In the genomic region with DNA sequence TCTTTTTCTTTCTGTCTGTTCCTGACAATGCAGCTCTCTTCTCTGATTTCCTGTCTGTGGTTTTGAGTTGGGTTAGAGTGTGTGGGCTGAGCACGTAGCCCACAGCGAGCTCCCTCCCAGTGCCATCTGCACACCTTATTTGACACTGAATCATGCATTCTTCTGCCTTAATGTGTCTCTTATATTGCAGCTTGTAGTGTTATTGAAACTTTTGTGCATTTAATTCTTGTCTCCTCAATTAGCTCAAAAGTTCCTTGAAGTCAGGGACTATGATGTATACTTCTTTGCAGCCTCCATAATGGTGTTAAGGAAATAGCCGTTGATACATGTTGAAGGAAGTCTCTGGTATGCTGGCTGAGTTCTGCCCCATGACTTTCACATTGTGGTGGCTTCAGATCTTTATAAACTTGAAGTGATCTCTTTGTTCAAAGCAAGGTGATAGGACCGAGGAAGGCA, we compare ENCODE assay signal across 9 cellular contexts.
A peak's percentile ranks its signal among the peaks of the same experiment; 100 is the strongest.
DNase-seq lines count a peak whose midpoint lies in the region; ATAC-seq, FAIRE-seq and TF ChIP-seq lines count a peak whose summit lies in the region.
"Had no signal": no experiment of that assay in that cellular context is flagged by ENCODE, and none has a peak within 500 bp of the region (broad histone marks: within the 10 kb centered on the region; RNA-seq: fewer than 3 reads in every experiment).

No MANE protein-coding gene starts in this region.

- no peak for FAIRE-seq in frontal cortex (lab: Jason Lieb, UNC)

- H3K4me3 Mint-ChIP-seq in central memory CD8-positive, alpha-beta T cell: peak overlapping the region; percentile 42
- H3K4me3 Mint-ChIP-seq: brain had no signal

- H3F3A ChIP-seq in DOHH2 (ENCODE audit: control insufficient read depth, insufficient read depth): 0 out of 2 replicates have a peak, but pooled peaks cover 3% of the 10 kb centered on the region

- H3K36me3 ChIP-seq in DOHH2 (ENCODE audit: control insufficient read depth, low read length): 0 out of 2 replicates have a peak, but pooled peaks cover 5% of the 10 kb centered on the region

- H3K4me1 Mint-ChIP-seq in central memory CD8-positive, alpha-beta T cell: peaks cover 20% of the 10 kb centered on the region

- no peaks in the 10 kb centered on the region for H3K79me2 ChIP-seq in DOHH2 (ENCODE audit: control insufficient read depth, low read length)

- peak overlapping the region; percentile 74 for H3K27ac ChIP-seq in DOHH2 (ENCODE audit: low read depth, low read length)

- H3K9me3 Mint-ChIP-seq in central memory CD8-positive, alpha-beta T cell: no peaks in the 10 kb centered on the region

- peak; percentile 66 for ATAC-seq in GM21526 (IDR thresholded peaks at IDR 0.05; ENCODE audit: low FRiP score, unreplicated experiment)
- peak; percentile 64 for ATAC-seq in central memory CD8-positive, alpha-beta T cell (replicated peaks; ENCODE audit: extremely low read depth, poor library complexity, severe bottlenecking)

- no peaks in the 10 kb centered on the region for H3K36me3 Mint-ChIP-seq in central memory CD8-positive, alpha-beta T cell (ENCODE audit: insufficient read depth)
- H3K36me3 Mint-ChIP-seq: brain had no signal

- no peaks in the 10 kb centered on the region for H3K9me3 ChIP-seq in DOHH2 (ENCODE audit: control insufficient read depth, insufficient read depth, low read length)

- H3K27me3 ChIP-seq in DOHH2 (ENCODE audit: control insufficient read depth, low read length): no peaks in the 10 kb centered on the region

- H3K9me2 ChIP-seq in DOHH2 (replicated peaks; ENCODE audit: control insufficient read depth, low read length): no peaks in the 10 kb centered on the region

- DNase-seq in KG1 (lab: John Stamatoyannopoulos, UW) (peak; percentile 29), cortex of kidney (lab: John Stamatoyannopoulos, UW) (no peak), frontal cortex (ENCODE audit: low spot score in 2 of 2) (no peak), SW 1271 (lab: John Stamatoyannopoulos, UW) (no peak), foreskin melanocyte (no peak)
- no peak for DNase-seq in central memory CD8-positive, alpha-beta T cell (ENCODE audit: low spot score in 2 of 2)

- no peak overlapping the region for H3K27ac Mint-ChIP-seq in central memory CD8-positive, alpha-beta T cell (ENCODE audit: low read depth)
- H3K27ac Mint-ChIP-seq: brain had no signal

- H3K4me1 ChIP-seq in DOHH2 (ENCODE audit: control insufficient read depth, low read length): peaks cover 57% of the 10 kb centered on the region

- TF ChIP-seq CTCF in DOHH2 (IDR thresholded peaks at IDR 0.05; ENCODE audit: low read depth, low read length, poor library complexity, severe bottlenecking): no peak

- peak overlapping the region; percentile 44 for H3K4me3 ChIP-seq in DOHH2 (ENCODE audit: low read length)

- H4K20me1 ChIP-seq in DOHH2 (ENCODE audit: control insufficient read depth, insufficient read depth, low read depth, low read length): no peaks in the 10 kb centered on the region

- H3K27me3 Mint-ChIP-seq in central memory CD8-positive, alpha-beta T cell: no peaks in the 10 kb centered on the region
- H3K27me3 Mint-ChIP-seq: brain had no signal

- H3K4me2 ChIP-seq in DOHH2 (ENCODE audit: low read length): peak overlapping the region; percentile 61
